18 cellular contexts compared by ENCODE assay signal in genomic region chr9:136673088-136673969, GRCh38. TPM values are rescaled to one million over a fixed set of nuclear protein-coding genes. Genes with fewer than 3 reads are reported as not detected.
DNase-seq lines count a peak whose midpoint lies in the region; ATAC-seq and TF ChIP-seq lines count a peak whose summit lies in the region.
"Had no signal": no experiment of that assay in that cellular context is flagged by ENCODE, and none has a peak within 500 bp of the region (broad histone marks: within the 10 kb centered on the region; RNA-seq: fewer than 3 reads in every experiment).

No MANE protein-coding gene starts in this region.

- H3K9me3 Mint-ChIP-seq in MCF 10A (ENCODE audit: unreplicated experiment) (no peaks in the 10 kb centered on the region), WTC11 (no peaks in the 10 kb centered on the region)

- TF ChIP-seq CTCF in MCF 10A (IDR thresholded peaks at IDR 0.05; ENCODE audit: unreplicated experiment) (no peak), mammary epithelial cell (conservative IDR thresholded peaks at IDR 0.05 in 1 of 2, IDR thresholded peaks at IDR 0.05 in 1 of 2; ENCODE audit: extremely low read depth in 1 of 2, insufficient read depth in 1 of 2, low read depth in 1 of 2, low read length in 2 of 2) (no peak), gastroesophageal sphincter (IDR thresholded peaks at IDR 0.05) (no peak), spleen (IDR thresholded peaks at IDR 0.05 in 8 of 11, conservative IDR thresholded peaks at IDR 0.05 in 3 of 11) (no peak), WTC11 (IDR thresholded peaks at IDR 0.05) (no peak)

- dilution Hi-C loops in mammary epithelial cell (cut with HindIII; ENCODE audit: low sequenced_read_pairs) = loop anchor here (10.0 kb wide), 1 partner anchor 129 kb away; the partner anchor contains the start of gene NOTCH1

- DNase-seq in MCF 10A (ENCODE audit: unreplicated experiment) (no peak), mammary epithelial cell (no peak), spleen (no peak), WTC11 (ENCODE audit: low spot score) (no peak)
- DNase-seq: activated CD4-positive, alpha-beta T cell treated with anti-CD3 and anti-CD28 coated beads, Interleukin-2, amount 50 U/mL, for 1 hour; activated CD8-positive, alpha-beta memory T cell treated with anti-CD3 and anti-CD28 coated beads, Interleukin-2, amount 50 U/mL, for 48 hours; activated gamma-delta T cell; GOT3; kidney glomerular epithelial cell; NCI-H1417; NCI-H524; SHP77 treated with DMSO at 0.1 percent for 48 hours; small intestine; stimulated activated CD4-positive, alpha-beta T cell treated with anti-CD3 and anti-CD28 coated beads, Interleukin-4, amount 100 ng/mL, for 24 hours had no signal

- POLR2A ChIA-PET in MCF 10A (lab: Yijun Ruan, JAX) = interaction anchor here (0.9 to 1.2 kb wide), 2 partner anchors 13 to 55 kb away, joined by 3 to 4 read pairs; no protein-coding TSS in a partner anchor
- POLR2A ChIA-PET in WTC11 (lab: Charles Lee) = no interaction called here

- TF ChIP-seq POLR2A in gastroesophageal sphincter (IDR thresholded peaks at IDR 0.05) (no peak), spleen (IDR thresholded peaks at IDR 0.05) (no peak)

- in situ Hi-C loops in mammary epithelial cell (cut with MboI; ENCODE audit: low sequenced_read_pairs in 2 of 2) = no loop called here

- H3K36me3 ChIP-seq in mammary epithelial cell (ENCODE audit: insufficient read depth, low read length) = peaks cover 2% of the 10 kb centered on the region
- H3K36me3 ChIP-seq in gastroesophageal sphincter = peaks cover 0 to 56% of the 10 kb centered on the region in 2 donors
- peaks cover 0 to 95% (median 37%) of the 10 kb centered on the region in 6 donors for H3K36me3 ChIP-seq in spleen

- 97% methylated on average over 24 of the region's 35 CpGs for WGBS in mammary epithelial cell (ENCODE audit: low coverage, missing lambda C conversion rate)
- 78% methylated on average over 7 of the region's 35 CpGs; no CpG with 5 or more reads in 1 of the 2 donors for WGBS in gastroesophageal sphincter (ENCODE audit: low coverage in 1 of 2), 2 donors
- 62 to 72% (median 68%) methylated on average over 14 to 35 of the region's 35 CpGs for WGBS in spleen, 5 donors

- no peak for TF ChIP-seq EP300 in gastroesophageal sphincter (IDR thresholded peaks at IDR 0.05)

- H3K4me3 Mint-ChIP-seq in MCF 10A (ENCODE audit: unreplicated experiment) (no peak overlapping the region), WTC11 (no peak overlapping the region)

- no peak overlapping the region for H3K4me3 ChIP-seq in mammary epithelial cell (replicated peaks in 1 of 3; ENCODE audit: insufficient read depth in 1 of 3, low read depth in 2 of 3, low read length in 3 of 3)
- no peak overlapping the region for H3K4me3 ChIP-seq in gastroesophageal sphincter
- no peak overlapping the region for H3K4me3 ChIP-seq in spleen

- CTCF ChIA-PET in MCF 10A (lab: Yijun Ruan, JAX) (interaction anchor here (0.6 to 3.4 kb wide), 5 partner anchors 9 to 21 kb away, joined by 3 to 22 read pairs (median 3); no protein-coding TSS in a partner anchor), mammary epithelial cell (lab: Charles Lee; ENCODE audit: low non-redundant PET) (no interaction called here), WTC11 (lab: Charles Lee) (interaction anchor here (1.2 to 3.4 kb wide), 10 partner anchors 11 to 356 kb away, joined by 3 to 103 read pairs (median 8); partner anchors contain the start of gene AGPAT2)

- H3K9me3 ChIP-seq in mammary epithelial cell (replicated peaks; ENCODE audit: insufficient read depth, low read length) = no peaks in the 10 kb centered on the region
- no peaks in the 10 kb centered on the region for H3K9me3 ChIP-seq in gastroesophageal sphincter
- H3K9me3 ChIP-seq in spleen = no peaks in the 10 kb centered on the region

- ATAC-seq in gastroesophageal sphincter = peak; percentile 0
- ATAC-seq in GM21717 (IDR thresholded peaks at IDR 0.05; ENCODE audit: unreplicated experiment) = no peak
- ATAC-seq in WTC11 = no peak

- H3K27me3 Mint-ChIP-seq in MCF 10A (ENCODE audit: insufficient read depth, unreplicated experiment) (no peaks in the 10 kb centered on the region), WTC11 (ENCODE audit: low read depth) (no peaks in the 10 kb centered on the region)
- H3K27me3 Mint-ChIP-seq: progenitor cell of endocrine pancreas had no signal

- no peak overlapping the region for H3K4me2 ChIP-seq in mammary epithelial cell (ENCODE audit: insufficient read depth, low read depth, low read length)

- H3K27ac ChIP-seq in mammary epithelial cell (ENCODE audit: insufficient read depth, low read depth, low read length) (no peak overlapping the region), gastroesophageal sphincter (peak overlapping the region in 2 of 4 donors; percentile 14 to 27), spleen (peak overlapping the region in 5 of 8 donors; percentile 2 to 45 (median 33))
- H3K27ac ChIP-seq: 22Rv1 had no signal

- H3K27ac Mint-ChIP-seq in MCF 10A (ENCODE audit: low read depth, unreplicated experiment) (no peak overlapping the region), WTC11 (no peak overlapping the region)
- H3K27ac Mint-ChIP-seq: progenitor cell of endocrine pancreas had no signal

- no peak overlapping the region for H2AFZ ChIP-seq in mammary epithelial cell (ENCODE audit: low read depth, low read length)

- intact Hi-C loops in MCF 10A (cut with micrococcal nuclease) (no loop called here), mammary epithelial cell (cut with micrococcal nuclease) (no loop called here), spleen (cut with DNase I; ENCODE audit: low total_unique reads) (no loop called here)

- no peaks in the 10 kb centered on the region for H4K20me1 ChIP-seq in mammary epithelial cell (ENCODE audit: insufficient read depth, low read length)

- H3K4me1 Mint-ChIP-seq in MCF 10A (ENCODE audit: insufficient read depth, unreplicated experiment) (no peaks in the 10 kb centered on the region), WTC11 (0 out of 2 replicates have a peak, but pooled peaks cover 2% of the 10 kb centered on the region)

- TSS peak; percentile 73 for BruUV-seq in MCF 10A (replicated peaks; lab: Mats Ljungman, UMichigan)
- no TSS peak for BruUV-seq in mammary epithelial cell (replicated peaks; lab: Mats Ljungman, UMichigan)

- H3K9ac ChIP-seq in mammary epithelial cell (ENCODE audit: insufficient read depth, low read length) = no peak overlapping the region

- H3K79me2 ChIP-seq in mammary epithelial cell (ENCODE audit: insufficient read depth, low read length) = no peaks in the 10 kb centered on the region

- H3K27me3 ChIP-seq in mammary epithelial cell (ENCODE audit: insufficient read depth, low read length) (no peaks in the 10 kb centered on the region), gastroesophageal sphincter (peaks cover 26% of the 10 kb centered on the region), spleen (replicated peaks in 1 of 7) (peaks cover 0 to 23% (median 0%) of the 10 kb centered on the region in 7 donors)

- peaks cover 13% of the 10 kb centered on the region for H3K36me3 Mint-ChIP-seq in MCF 10A (ENCODE audit: insufficient read depth, unreplicated experiment)
- H3K36me3 Mint-ChIP-seq in WTC11 = no peaks in the 10 kb centered on the region

- H3K4me1 ChIP-seq in mammary epithelial cell (ENCODE audit: insufficient read depth, low read length) (no peaks in the 10 kb centered on the region), gastroesophageal sphincter (peaks cover 0 to 10% (median 5%) of the 10 kb centered on the region in 3 donors), spleen (peaks cover 0 to 71% (median 30%) of the 10 kb centered on the region in 6 donors)

TF ChIP-seq in WTC11, 78 proteins besides CTCF, POLR2A, EP300 and RAD21 (continues in another document):
- TF ChIP-seq CBFB (CRISPR knock-in tag; IDR thresholded peaks at IDR 0.05; ENCODE audit: low read depth) (no peak), NFE2L1 (CRISPR knock-in tag; IDR thresholded peaks at IDR 0.05) (no peak), FOXK1 (CRISPR knock-in tag; IDR thresholded peaks at IDR 0.05) (no peak), AR (CRISPR knock-in tag; IDR thresholded peaks at IDR 0.05) (no peak)

RNA-seq across cellular contexts. Expression of gene EGFL7, which starts 10.6 kb away (rescaled TPM):
- total RNA-seq in MCF 10A (2022) (3.9 and 4.3 TPM in 2 replicates), mammary epithelial cell (1 to 10 TPM; 2.8 to 8.2 TPM), gastroesophageal sphincter (10 to 100 TPM; 38.8 to 81.0 (median 56.4) TPM), spleen (100 to 1,000 TPM; 132 to 246 (median 179) TPM), WTC11 (2021) (54.6 to 64.9 TPM (median 62.8 TPM) in 3 replicates)
- polyA plus RNA-seq in mammary epithelial cell (8.7 TPM), spleen (100 to 1,000 TPM; 169 to 522 (median 409) TPM)
- 1.9 TPM for polyA minus RNA-seq in mammary epithelial cell

RNA-seq across cellular contexts. Expression of gene AGPAT2, which starts 13.9 kb away (rescaled TPM):
- total RNA-seq in MCF 10A (2022) = 30.4 and 33.3 TPM in 2 replicates
- total RNA-seq in mammary epithelial cell = 10 to 100 TPM; 37.3 to 49.6 TPM
- 42.3 TPM for polyA plus RNA-seq in mammary epithelial cell
- 74.1 TPM for polyA minus RNA-seq in mammary epithelial cell
- total RNA-seq in gastroesophageal sphincter = 10 to 100 TPM; 28.8 to 43.6 (median 38.4) TPM
- total RNA-seq in spleen = 10 to 100 TPM; 26.9 to 47.7 (median 40.4) TPM
- polyA plus RNA-seq in spleen = 10 to 100 TPM; 31.9 to 43.8 (median 35.1) TPM
- total RNA-seq in WTC11 (2021) = 40.2 to 42.2 TPM (median 41.2 TPM) in 3 replicates

RNA-seq across cellular contexts. Expression of gene DIPK1B, which starts 39.0 kb away (rescaled TPM):
- total RNA-seq in MCF 10A (2022) (not detected in 2 replicates), mammary epithelial cell (under 1 TPM; 0.35 to 0.50 TPM), gastroesophageal sphincter (10 to 100 TPM in 2 of 4 donors, 1 to 10 TPM in 2; 7.8 to 24.4 (median 11.2) TPM), spleen (10 to 100 TPM in 5 of 7 donors, 1 to 10 TPM in 2; 5.2 to 26.5 (median 13.3) TPM), WTC11 (2021) (45.4 to 49.8 TPM (median 48.9 TPM) in 3 replicates)
- polyA plus RNA-seq in mammary epithelial cell (0.33 TPM), spleen (10 to 100 TPM in 2 of 3 donors, 1 to 10 TPM in 1; 8.2 to 16.8 (median 11.3) TPM)
- polyA minus RNA-seq in mammary epithelial cell = not detected
